ENCODE assay signal across 9 cellular contexts in the genomic region with DNA sequence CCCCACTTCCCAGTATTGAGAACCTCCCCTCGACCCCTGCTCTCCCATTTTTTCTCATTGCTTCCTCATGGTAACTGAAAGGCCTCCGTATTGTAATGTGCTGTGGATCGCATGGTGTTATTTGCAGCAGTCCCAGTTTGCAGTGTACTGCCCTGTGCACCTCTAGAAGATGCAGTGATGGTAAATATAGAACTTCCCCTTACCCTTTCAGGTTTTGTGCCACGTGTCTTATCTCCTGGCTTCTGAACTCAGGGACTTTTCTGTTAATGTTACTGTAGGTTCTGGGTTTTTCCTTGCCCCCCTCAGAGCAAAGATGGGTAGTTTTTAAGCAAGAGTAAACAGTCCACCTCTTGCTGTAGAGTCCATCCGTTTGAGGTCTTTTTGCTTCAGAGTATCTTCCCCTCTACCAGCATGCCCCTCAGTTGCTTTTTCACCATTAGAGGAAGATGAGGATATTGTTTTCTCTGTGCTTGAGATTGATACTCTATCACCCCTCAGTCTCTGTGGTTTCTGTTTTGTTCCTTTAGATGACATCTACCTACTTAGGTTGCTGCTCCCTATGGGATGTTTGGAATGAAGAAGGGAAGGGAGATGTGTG. TPM values are rescaled to one million over a fixed set of nuclear protein-coding genes. Genes with fewer than 3 reads are reported as not detected.
A peak's percentile ranks its signal among the peaks of the same experiment; 100 is the strongest.
DNase-seq lines count a peak whose midpoint lies in the region; ATAC-seq lines count a peak whose summit lies in the region.
"Had no signal": no experiment of that assay in that cellular context is flagged by ENCODE, and none has a peak within 500 bp of the region (broad histone marks: within the 10 kb centered on the region; RNA-seq: fewer than 3 reads in every experiment).

No MANE protein-coding gene starts in this region.

- 61 to 72% methylated on average over 5 of the region's 5 CpGs for WGBS in esophagus, 2 donors

- H3K27me3 ChIP-seq in esophagus (ENCODE audit: control insufficient read depth in 1 of 2, insufficient read depth in 2 of 2, low read length in 2 of 2) (no peaks in the 10 kb centered on the region), stomach smooth muscle (ENCODE audit: control insufficient read depth in 1 of 2, insufficient read depth in 2 of 2, low read length in 2 of 2) (no peaks in the 10 kb centered on the region)

- H3K4me1 ChIP-seq in esophagus (ENCODE audit: control insufficient read depth in 2 of 2, insufficient read depth in 2 of 2, low read length in 1 of 2) = peaks cover 0 to 3% of the 10 kb centered on the region in 2 donors
- H3K4me1 ChIP-seq in stomach smooth muscle (ENCODE audit: control insufficient read depth, insufficient read depth, low read length) = peaks cover 23% of the 10 kb centered on the region

- H3K9me3 ChIP-seq in esophagus (ENCODE audit: control insufficient read depth in 2 of 2, insufficient read depth in 1 of 2, low read depth in 1 of 2, low read length in 1 of 2) (no peaks in the 10 kb centered on the region), stomach smooth muscle (ENCODE audit: control insufficient read depth in 2 of 2, low read length in 2 of 2) (no peaks in the 10 kb centered on the region)

- H3K36me3 ChIP-seq in esophagus (ENCODE audit: control insufficient read depth in 2 of 2, insufficient read depth in 2 of 2, low read length in 1 of 2) = peaks cover 4 to 8% of the 10 kb centered on the region in 2 donors
- H3K36me3 ChIP-seq in stomach smooth muscle (ENCODE audit: control insufficient read depth in 2 of 2, insufficient read depth in 2 of 2, low read length in 2 of 2) = peaks cover 14 to 19% of the 10 kb centered on the region in 2 donors

- H3K27ac ChIP-seq in esophagus (ENCODE audit: low read depth in 2 of 2, low read length in 1 of 2) (peak overlapping the region; percentile 86 to 90), stomach smooth muscle (ENCODE audit: low read length) (peak overlapping the region; percentile 18)

- no peak overlapping the region for H3K9ac ChIP-seq in stomach smooth muscle (ENCODE audit: low read length in 2 of 2)

- DNase-seq in NOMO-1 treated with DMSO at 0.1 percent for 48 hours (lab: John Stamatoyannopoulos, UW; ENCODE audit: unreplicated experiment) (peak; percentile 5), NOMO-1 (lab: John Stamatoyannopoulos, UW; ENCODE audit: unreplicated experiment in 2 of 2) (no peak), T1000 (lab: John Stamatoyannopoulos, UW) (no peak), middle frontal gyrus (ENCODE audit: extremely low spot score, low spot score) (no peak)
- DNase-seq in activated CD4-positive, CD25-positive, alpha-beta regulatory T cell (lab: John Stamatoyannopoulos, UW) = no peak
- DNase-seq: stimulated activated CD4-positive, alpha-beta T cell treated with anti-CD3 and anti-CD28 coated beads, Interleukin-4, amount 100 ng/mL, for 24 hours had no signal

- no peak overlapping the region for H3K4me3 ChIP-seq in esophagus (ENCODE audit: low read depth in 1 of 2, low read length in 2 of 2)
- H3K4me3 ChIP-seq in stomach smooth muscle (ENCODE audit: low read length in 2 of 2) = no peak overlapping the region

- peak; percentile 45 for ATAC-seq in HG03520 (IDR thresholded peaks at IDR 0.05; ENCODE audit: unreplicated experiment)

RNA-seq across cellular contexts. Expression of a gene that starts 22.4 kb away (rescaled TPM):
- 10 to 100 TPM; 25.8 to 32.8 TPM for polyA plus RNA-seq in esophagus
